ENCODE assay signal across 27 cellular contexts in genomic region chr4:188275686-188276085, GRCh38.
"Had no signal": no experiment of that assay in that cellular context is flagged by ENCODE, and none has a peak within 500 bp of the region (broad histone marks: within the 10 kb centered on the region; RNA-seq: fewer than 3 reads in every experiment).

No MANE protein-coding gene starts in this region.

- H3K9me3 ChIP-seq: ascending aorta had no signal

- H3K36me3 Mint-ChIP-seq: activated CD4-positive, alpha-beta memory T cell treated with anti-CD3 and anti-CD28 coated beads for 36 hours; activated CD8-positive, alpha-beta memory T cell treated with anti-CD3 and anti-CD28 coated beads, Interleukin-2, amount 10 ng/mL, durations not matched to agents 7 days and 5 days; activated naive CD4-positive, alpha-beta T cell treated with anti-CD3 and anti-CD28 coated beads, Interleukin-2, amount 50 U/mL, for 24 hours; activated naive CD8-positive, alpha-beta T cell treated with anti-CD3 and anti-CD28 coated beads, Interleukin-2, amount 10 ng/mL, durations not matched to agents 7 days and 5 days; brain had no signal

- H3K4me1 ChIP-seq: ascending aorta had no signal

- H3K36me3 ChIP-seq: ascending aorta had no signal

- H3K27ac Mint-ChIP-seq: activated CD4-positive, alpha-beta memory T cell treated with anti-CD3 and anti-CD28 coated beads for 36 hours; activated CD4-positive, alpha-beta T cell treated with anti-CD3 and anti-CD28 coated beads for 36 hours; activated CD4-positive, alpha-beta T cell treated with anti-CD3 and anti-CD28 coated beads, Interleukin-2, amount 10 ng/mL, durations not matched to agents 24 days and 14 days; activated CD8-positive, alpha-beta memory T cell treated with anti-CD3 and anti-CD28 coated beads, Interleukin-2, amount 10 ng/mL, durations not matched to agents 7 days and 5 days; activated CD8-positive, alpha-beta T cell treated with anti-CD3 and anti-CD28 coated beads, Interleukin-2, amount 10 ng/mL, durations not matched to agents 7 days and 5 days; activated naive CD4-positive, alpha-beta T cell treated with anti-CD3 and anti-CD28 coated beads for 36 hours; activated naive CD4-positive, alpha-beta T cell treated with anti-CD3 and anti-CD28 coated beads, Interleukin-2, amount 50 U/mL, for 24 hours; activated naive CD8-positive, alpha-beta T cell treated with anti-CD3 and anti-CD28 coated beads, Interleukin-2, amount 10 ng/mL, durations not matched to agents 7 days and 5 days; activated T-helper 1 cell treated with anti-CD3 and anti-CD28 coated beads, Interleukin-12 subunit alpha, Interleukin-12 subunit beta, Interleukin-2, Interleukin-4 antibody, amounts not matched to agents 30 ng/mL and 10 ng/mL and 1 ng/mL, durations not matched to agents 14 hours and 24 hours and 36 hours; activated T-helper 2 cell treated with anti-CD3 and anti-CD28 coated beads, Interferon-gamma antibody, Interleukin-2, Interleukin-4, amounts not matched to agents 10 μg/mL and 5 μg/mL and 100 μg/mL, durations not matched to agents 14 hours and 24 hours and 36 hours; brain had no signal

- H3K4me3 ChIP-seq: ascending aorta had no signal

- H3K9me3 Mint-ChIP-seq: activated CD4-positive, alpha-beta memory T cell treated with anti-CD3 and anti-CD28 coated beads for 36 hours; activated CD4-positive, alpha-beta T cell treated with anti-CD3 and anti-CD28 coated beads, Interleukin-2, amount 10 ng/mL, durations not matched to agents 24 days and 14 days; activated naive CD4-positive, alpha-beta T cell treated with anti-CD3 and anti-CD28 coated beads for 36 hours; activated naive CD4-positive, alpha-beta T cell treated with anti-CD3 and anti-CD28 coated beads, Interleukin-2, amount 50 U/mL, for 24 hours; activated T-helper 1 cell treated with anti-CD3 and anti-CD28 coated beads, Interleukin-12 subunit alpha, Interleukin-12 subunit beta, Interleukin-2, Interleukin-4 antibody, amounts not matched to agents 30 ng/mL and 10 ng/mL and 1 ng/mL, durations not matched to agents 14 hours and 24 hours and 36 hours had no signal

- FAIRE-seq: bronchial epithelial cell, colon, endometrium, frontal cortex had no signal

- ATAC-seq: activated CD4-positive, alpha-beta T cell treated with anti-CD3 and anti-CD28 coated beads for 36 hours; activated CD8-positive, alpha-beta memory T cell treated with anti-CD3 and anti-CD28 coated beads, Interleukin-2, amount 10 ng/mL, durations not matched to agents 7 days and 5 days; activated CD8-positive, alpha-beta T cell treated with anti-CD3 and anti-CD28 coated beads, Interleukin-2, amount 10 ng/mL, durations not matched to agents 7 days and 5 days; esophagus mucosa had no signal

- H3K27ac ChIP-seq: ascending aorta had no signal

- H3K27me3 ChIP-seq: ascending aorta had no signal

- DNase-seq: activated CD4-positive, alpha-beta memory T cell treated with anti-CD3 and anti-CD28 coated beads for 36 hours; activated CD4-positive, alpha-beta T cell treated with anti-CD3 and anti-CD28 coated beads for 36 hours; activated CD4-positive, alpha-beta T cell treated with anti-CD3 and anti-CD28 coated beads, Interleukin-2, amount 10 ng/mL, durations not matched to agents 24 days and 14 days; activated CD4-positive, CD25-positive, alpha-beta regulatory T cell; activated CD4-positive, CD25-positive, alpha-beta regulatory T cell treated with anti-CD3 and anti-CD28 coated beads, Interleukin-2, amount 50 U/mL, for 72 hours; activated CD8-positive, alpha-beta memory T cell treated with anti-CD3 and anti-CD28 coated beads, Interleukin-2, amount 10 ng/mL, durations not matched to agents 7 days and 5 days; activated CD8-positive, alpha-beta memory T cell treated with anti-CD3 and anti-CD28 coated beads, Interleukin-2, amount 50 U/mL, for 4 hours; activated CD8-positive, alpha-beta T cell treated with anti-CD3 and anti-CD28 coated beads, Interleukin-2, amount 10 ng/mL, durations not matched to agents 7 days and 5 days; activated effector memory CD4-positive, alpha-beta T cell treated with anti-CD3 and anti-CD28 coated beads, Interleukin-2, amount 50 U/mL, for 16 hours; activated naive CD4-positive, alpha-beta T cell treated with anti-CD3 and anti-CD28 coated beads for 36 hours; activated naive CD8-positive, alpha-beta T cell treated with anti-CD3 and anti-CD28 coated beads, Interleukin-2, amount 10 ng/mL, durations not matched to agents 7 days and 5 days; activated T-cell treated with anti-CD3 and anti-CD28 coated beads, Interleukin-2, amount 50 U/mL, for 1 hour; activated T-cell treated with anti-CD3 and anti-CD28 coated beads, Interleukin-2, amount 50 U/mL, for 48 hours; effector CD8-positive, alpha-beta T cell; foreskin fibroblast; head of caudate nucleus; T-helper 2 cell had no signal
